1 cellular context compared by ENCODE assay signal in genomic region chr4:13888112-13888511, GRCh38.
TF ChIP-seq lines count a peak whose summit lies in the region.

No MANE protein-coding gene starts in this region.

TF ChIP-seq in GM23338, 12 proteins besides CTCF, POLR2A, EP300 and RAD21 (continued from another document):
- TF ChIP-seq EZH2phosphoT487 (IDR thresholded peaks at IDR 0.05; ENCODE audit: unreplicated experiment), result no peak
- TF ChIP-seq ZNF331 (CRISPR knock-in tag; IDR thresholded peaks at IDR 0.05; ENCODE audit: low read depth), result no peak
- TF ChIP-seq NANOG (IDR thresholded peaks at IDR 0.05; ENCODE audit: borderline replicate concordance), result no peak
- TF ChIP-seq CREB1 (CRISPR knock-in tag; IDR thresholded peaks at IDR 0.05; ENCODE audit: low read depth), result no peak
- TF ChIP-seq REST (IDR thresholded peaks at IDR 0.05; ENCODE audit: unreplicated experiment), result no peak
